Comparison of ENCODE assay signal across 14 cellular contexts in genomic region chr21:42745511-42746239, GRCh38.
DNase-seq lines count a peak whose midpoint lies in the region; ATAC-seq and TF ChIP-seq lines count a peak whose summit lies in the region.
"Had no signal": no experiment of that assay in that cellular context is flagged by ENCODE, and none has a peak within 500 bp of the region (broad histone marks: within the 10 kb centered on the region; RNA-seq: fewer than 3 reads in every experiment).

No MANE protein-coding gene starts in this region.

- H3F3A ChIP-seq in GM23248 (ENCODE audit: insufficient read depth) = no peaks in the 10 kb centered on the region

- TF ChIP-seq CTCF in heart left ventricle (IDR thresholded peaks at IDR 0.05) (no peak), type B pancreatic cell (conservative IDR thresholded peaks at IDR 0.05) (no peak)

- H3K9ac ChIP-seq in muscle layer of colon (ENCODE audit: low read length) (no peak overlapping the region), GM23248 (no peak overlapping the region)

- no peaks in the 10 kb centered on the region for H3K27me3 Mint-ChIP-seq in activated T-cell treated with anti-CD3 and anti-CD28 coated beads, Interleukin-2, amount 50 U/mL, for 72 hours (ENCODE audit: low read depth)
- H3K27me3 Mint-ChIP-seq in type B pancreatic cell = no peaks in the 10 kb centered on the region

- no peaks in the 10 kb centered on the region for H4K20me1 ChIP-seq in GM23248 (ENCODE audit: insufficient read depth)

- 82 to 90% (median 86%) methylated on average over 16 to 22 of the region's 22 CpGs for WGBS in heart left ventricle, 4 donors
- WGBS in GM23248 (ENCODE audit: low coverage in 1 of 2, low lambda C conversion rate in 2 of 2, missing lambda C conversion rate in 2 of 2), 2 experiments = 54 to 57% methylated on average over 22 of the region's 22 CpGs

- H3K9me2 ChIP-seq in GM23248 (ENCODE audit: insufficient read depth) = no peaks in the 10 kb centered on the region

- H3K27me3 ChIP-seq in heart left ventricle = no peaks in the 10 kb centered on the region
- H3K27me3 ChIP-seq in muscle layer of colon (ENCODE audit: control insufficient read depth in 1 of 2, insufficient read depth in 2 of 2, low read length in 2 of 2) = no peaks in the 10 kb centered on the region
- peaks cover 41% of the 10 kb centered on the region for H3K27me3 ChIP-seq in GM23248 (replicated peaks; ENCODE audit: insufficient read depth)
- H3K27me3 ChIP-seq: cardiac muscle cell, SJSA1 had no signal

- in situ Hi-C loops in GM23248 (cut with MboI) = no loop called here
- in situ Hi-C loops in G401 (cut with HindIII; ENCODE audit: low sequenced_read_pairs) = no loop called here

- TF ChIP-seq POLR2A in heart left ventricle (IDR thresholded peaks at IDR 0.05) = no peak

- peak in 1 of 5 donors; percentile 54 for DNase-seq in heart left ventricle
- no peak for DNase-seq in Right ventricle myocardium inferior (ENCODE audit: missing footprints)
- peak; percentile 12 to 28 for DNase-seq in activated T-cell treated with anti-CD3 and anti-CD28 coated beads, Interleukin-2, amount 50 U/mL, for 72 hours
- no peak for DNase-seq in type B pancreatic cell (ENCODE audit: extremely low spot score, unreplicated experiment)
- no peak for DNase-seq in GM23248
- no peak for DNase-seq in G401 (ENCODE audit: low spot score)
- DNase-seq: kidney glomerular epithelial cell, right cardiac atrium had no signal

- ATAC-seq in heart left ventricle (peak in 3 of 4 donors; percentile 14 to 60 (median 24)), Right ventricle myocardium inferior (no peak), HG03196 (IDR thresholded peaks at IDR 0.05; ENCODE audit: unreplicated experiment) (no peak)
- ATAC-seq in activated T-cell treated with anti-CD3 and anti-CD28 coated beads, Interleukin-2, amount 50 U/mL, for 72 hours (replicated peaks in 1 of 2) = peak; percentile 27 to 35

- H2AFZ ChIP-seq in GM23248 = no peak overlapping the region

- intact Hi-C loops in heart left ventricle (cut with DNase I) = loop anchor here in 2 of 10 donors (10.0 kb wide), 2 partner anchors 71 to 91 kb away; partner anchors contain the start of gene PDE9A (in 1 of the 2)
- intact Hi-C loops in Right ventricle myocardium inferior (cut with DNase I) = loop anchor here (5.0 to 10.0 kb wide), 2 partner anchors 37 to 91 kb away; partner anchors contain the start of gene PDE9A

- H3K27ac ChIP-seq in heart left ventricle (peak overlapping the region in 6 of 12 donors; percentile 3 to 84 (median 49)), muscle layer of colon (ENCODE audit: low read depth, low read length) (peak overlapping the region; percentile 97), GM23248 (no peak overlapping the region)
- H3K27ac ChIP-seq: C4-2B, cardiac muscle cell, SJSA1 had no signal

- no peak overlapping the region for H3K4me2 ChIP-seq in GM23248 (ENCODE audit: unreplicated experiment)

- H3K4me3 ChIP-seq in heart left ventricle (no peak overlapping the region), muscle layer of colon (ENCODE audit: low read depth in 1 of 2, low read length in 2 of 2) (no peak overlapping the region), GM23248 (no peak overlapping the region)
- H3K4me3 ChIP-seq: cardiac muscle cell, SJSA1 had no signal

- peak overlapping the region; percentile 86 for H3K27ac Mint-ChIP-seq in activated T-cell treated with anti-CD3 and anti-CD28 coated beads, Interleukin-2, amount 50 U/mL, for 72 hours
- H3K27ac Mint-ChIP-seq in type B pancreatic cell = peak overlapping the region; percentile 25

- H3K4me1 ChIP-seq in heart left ventricle (peaks cover 0 to 40% (median 12%) of the 10 kb centered on the region in 12 donors), muscle layer of colon (ENCODE audit: insufficient read depth, low read length) (peaks cover 53% of the 10 kb centered on the region), GM23248 (ENCODE audit: insufficient read depth) (no peaks in the 10 kb centered on the region)
- H3K4me1 ChIP-seq: SJSA1 had no signal

- no peaks in the 10 kb centered on the region for H3K9me3 ChIP-seq in heart left ventricle
- no peaks in the 10 kb centered on the region for H3K9me3 ChIP-seq in muscle layer of colon (ENCODE audit: low read length)
- no peaks in the 10 kb centered on the region for H3K9me3 ChIP-seq in GM23248 (ENCODE audit: low read depth)
- H3K9me3 ChIP-seq: SJSA1 had no signal

- peak overlapping the region; percentile 75 for H3K4me3 Mint-ChIP-seq in activated T-cell treated with anti-CD3 and anti-CD28 coated beads, Interleukin-2, amount 50 U/mL, for 72 hours
- H3K4me3 Mint-ChIP-seq in type B pancreatic cell = no peak overlapping the region

- H3K4me1 Mint-ChIP-seq in activated T-cell treated with anti-CD3 and anti-CD28 coated beads, Interleukin-2, amount 50 U/mL, for 72 hours (ENCODE audit: low read depth) = peaks cover 27% of the 10 kb centered on the region
- H3K4me1 Mint-ChIP-seq in type B pancreatic cell (ENCODE audit: unreplicated experiment) = peaks cover 24% of the 10 kb centered on the region

- no peaks in the 10 kb centered on the region for H3K79me2 ChIP-seq in GM23248 (ENCODE audit: insufficient read depth)

- no peaks in the 10 kb centered on the region for H3K36me3 Mint-ChIP-seq in activated T-cell treated with anti-CD3 and anti-CD28 coated beads, Interleukin-2, amount 50 U/mL, for 72 hours (ENCODE audit: insufficient read depth in 2 of 2)
- H3K36me3 Mint-ChIP-seq in type B pancreatic cell = no peaks in the 10 kb centered on the region

- no peaks in the 10 kb centered on the region for H3K36me3 ChIP-seq in heart left ventricle
- peaks cover 32% of the 10 kb centered on the region for H3K36me3 ChIP-seq in muscle layer of colon (ENCODE audit: insufficient read depth, low read length)
- no peaks in the 10 kb centered on the region for H3K36me3 ChIP-seq in GM23248 (ENCODE audit: low read depth)
- H3K36me3 ChIP-seq: cardiac muscle cell, SJSA1 had no signal

- H3K9me3 Mint-ChIP-seq in activated T-cell treated with anti-CD3 and anti-CD28 coated beads, Interleukin-2, amount 50 U/mL, for 72 hours = no peaks in the 10 kb centered on the region
- H3K9me3 Mint-ChIP-seq in type B pancreatic cell = no peaks in the 10 kb centered on the region
- H3K9me3 Mint-ChIP-seq: activated T-helper 2 cell treated with anti-CD3 and anti-CD28 coated beads, Interferon-gamma antibody, Interleukin-2, Interleukin-4, amounts not matched to agents 10 μg/mL and 5 μg/mL and 100 μg/mL, durations not matched to agents 14 hours and 24 hours and 36 hours had no signal

Comparison
In these comparisons a context has a peak if more than half of its experiments do, and no peak if none do; other contexts are left out.
1. ATAC-seq: peak in heart left ventricle (3 of 4) and activated T-cell treated with anti-CD3 and anti-CD28 coated beads, Interleukin-2, amount 50 U/mL, for 72 hours (2 of 2); none in Right ventricle myocardium inferior (single experiment) and HG03196 (single experiment).
2. DNase-seq: peak in activated T-cell treated with anti-CD3 and anti-CD28 coated beads, Interleukin-2, amount 50 U/mL, for 72 hours (2 of 2); none in Right ventricle myocardium inferior (single experiment), type B pancreatic cell (single experiment), GM23248 (single experiment) and G401 (single experiment).